Comparison of ENCODE assay signal across 23 cellular contexts in genomic region chr7:12670759-12671545, GRCh38. TPM values are rescaled to one million over a fixed set of nuclear protein-coding genes. Genes with fewer than 3 reads are reported as not detected.
DNase-seq lines count a peak whose midpoint lies in the region; ATAC-seq, FAIRE-seq and TF ChIP-seq lines count a peak whose summit lies in the region.
"Had no signal": no experiment of that assay in that cellular context is flagged by ENCODE, and none has a peak within 500 bp of the region (broad histone marks: within the 10 kb centered on the region; RNA-seq: fewer than 3 reads in every experiment).

No MANE protein-coding gene starts in this region.

- H3K4me1 Mint-ChIP-seq in memory B cell: peaks cover 33% of the 10 kb centered on the region

- no peak overlapping the region for H3K27ac ChIP-seq in upper lobe of right lung
- H3K27ac ChIP-seq in effector memory CD4-positive, alpha-beta T cell (ENCODE audit: insufficient read depth, low read length, poor library complexity, severe bottlenecking): no peak overlapping the region
- H3K27ac ChIP-seq: 22Rv1, BLaER1, RWPE1, uterus had no signal

- no peak for FAIRE-seq in frontal cortex (lab: Jason Lieb, UNC)

- H3K27ac Mint-ChIP-seq in memory B cell: peak overlapping the region; percentile 85
- H3K27ac Mint-ChIP-seq: activated naive CD8-positive, alpha-beta T cell treated with anti-CD3 and anti-CD28 coated beads for 36 hours; activated T-helper 17 cell treated with anti-CD3 and anti-CD28 coated beads, Interleukin-2, amount 50 U/mL, for 72 hours; effector memory CD8-positive, alpha-beta T cell had no signal

- H3K9me3 Mint-ChIP-seq in memory B cell: peaks cover 5% of the 10 kb centered on the region
- H3K9me3 Mint-ChIP-seq: activated naive CD8-positive, alpha-beta T cell treated with anti-CD3 and anti-CD28 coated beads for 36 hours; activated T-helper 17 cell treated with anti-CD3 and anti-CD28 coated beads, Interleukin-2, amount 50 U/mL, for 72 hours; effector memory CD8-positive, alpha-beta T cell had no signal

- no peak for DNase-seq in Right ventricle myocardium superior
- DNase-seq in left ventricle myocardium superior: no peak
- peak; percentile 78 for DNase-seq in SKM-1 treated with dmso at 0.1 percent for 144 hours (lab: John Stamatoyannopoulos, UW; ENCODE audit: unreplicated experiment)
- no peak for DNase-seq in memory B cell (ENCODE audit: low spot score in 2 of 2)
- DNase-seq in upper lobe of right lung: no peak
- no peak for DNase-seq in effector memory CD4-positive, alpha-beta T cell
- no peak for DNase-seq in activated naive CD4-positive, alpha-beta T cell treated with anti-CD3 and anti-CD28 coated beads, Interleukin-2, amount 50 U/mL, for 16 hours
- no peak for DNase-seq in frontal cortex (ENCODE audit: low spot score in 2 of 2)
- DNase-seq: activated CD4-positive, alpha-beta T cell treated with anti-CD3 and anti-CD28 coated beads, Interleukin-2, amount 50 U/mL, for 1 hour; activated naive CD8-positive, alpha-beta T cell treated with anti-CD3 and anti-CD28 coated beads for 36 hours; effector memory CD8-positive, alpha-beta T cell; GF-D8; glutamatergic neuron; mucosa of descending colon; NCI-H1048; NCI-H2029; stimulated activated CD4-positive, alpha-beta T cell treated with anti-CD3 and anti-CD28 coated beads, Interleukin-4, amount 100 ng/mL, for 4 hours; substantia nigra; uterus had no signal

- H3K36me3 Mint-ChIP-seq in memory B cell: peaks cover 7% of the 10 kb centered on the region
- H3K36me3 Mint-ChIP-seq: activated naive CD8-positive, alpha-beta T cell treated with anti-CD3 and anti-CD28 coated beads for 36 hours had no signal

- no peaks in the 10 kb centered on the region for H3K9me3 ChIP-seq in upper lobe of right lung
- no peaks in the 10 kb centered on the region for H3K9me3 ChIP-seq in effector memory CD4-positive, alpha-beta T cell (ENCODE audit: control insufficient read depth, low read length)
- H3K9me3 ChIP-seq: BLaER1, mucosa of descending colon, uterus had no signal

- H3K36me3 ChIP-seq in upper lobe of right lung: no peaks in the 10 kb centered on the region
- H3K36me3 ChIP-seq in effector memory CD4-positive, alpha-beta T cell (ENCODE audit: control insufficient read depth, insufficient read depth, low read length): no peaks in the 10 kb centered on the region
- H3K36me3 ChIP-seq: BLaER1, uterus had no signal

- TF ChIP-seq CTCF in upper lobe of right lung (IDR thresholded peaks at IDR 0.05): no peak

- no peak overlapping the region for H3K4me3 ChIP-seq in upper lobe of right lung
- H3K4me3 ChIP-seq in effector memory CD4-positive, alpha-beta T cell (ENCODE audit: insufficient read depth, low read depth, low read length, poor library complexity, severe bottlenecking): no peak overlapping the region
- H3K4me3 ChIP-seq: BLaER1, mucosa of descending colon, uterus had no signal

- ATAC-seq in Right ventricle myocardium superior (ENCODE audit: poor library complexity): peak; percentile 66
- ATAC-seq in left ventricle myocardium superior: no peak
- peak; percentile 63 for ATAC-seq in memory B cell (ENCODE audit: low read depth)
- ATAC-seq in upper lobe of right lung: peak; percentile 53
- ATAC-seq: activated T-helper 17 cell treated with anti-CD3 and anti-CD28 coated beads, Interleukin-2, amount 50 U/mL, for 72 hours; effector memory CD8-positive, alpha-beta T cell had no signal

- H3K27me3 ChIP-seq in upper lobe of right lung: no peaks in the 10 kb centered on the region
- no peaks in the 10 kb centered on the region for H3K27me3 ChIP-seq in effector memory CD4-positive, alpha-beta T cell (replicated peaks; ENCODE audit: control insufficient read depth, insufficient read depth, low read length, poor library complexity, severe bottlenecking)
- H3K27me3 ChIP-seq: BLaER1, uterus had no signal

- H3K27me3 Mint-ChIP-seq in memory B cell: no peaks in the 10 kb centered on the region
- H3K27me3 Mint-ChIP-seq: activated naive CD8-positive, alpha-beta T cell treated with anti-CD3 and anti-CD28 coated beads for 36 hours; activated T-helper 17 cell treated with anti-CD3 and anti-CD28 coated beads, Interleukin-2, amount 50 U/mL, for 72 hours had no signal

- H3K4me3 Mint-ChIP-seq in memory B cell: peak overlapping the region; percentile 58
- H3K4me3 Mint-ChIP-seq: activated naive CD8-positive, alpha-beta T cell treated with anti-CD3 and anti-CD28 coated beads for 36 hours; activated T-helper 17 cell treated with anti-CD3 and anti-CD28 coated beads, Interleukin-2, amount 50 U/mL, for 72 hours; effector memory CD8-positive, alpha-beta T cell had no signal

- peaks cover 14% of the 10 kb centered on the region for H3K4me1 ChIP-seq in upper lobe of right lung
- H3K4me1 ChIP-seq in effector memory CD4-positive, alpha-beta T cell (ENCODE audit: control insufficient read depth, insufficient read depth, low read length, poor library complexity, severe bottlenecking): no peaks in the 10 kb centered on the region
- H3K4me1 ChIP-seq: uterus had no signal

- intact Hi-C loops in Right ventricle myocardium superior (cut with DNase I) (loop anchor here (10.0 kb wide), 1 partner anchor 504 kb away; no protein-coding TSS in a partner anchor), left ventricle myocardium superior (cut with micrococcal nuclease) (no loop called here), upper lobe of right lung (cut with DNase I) (no loop called here)

RNA-seq across cellular contexts. Expression of gene ARL4A, which starts 16.5 kb away (rescaled TPM):
- 10.9 TPM for total RNA-seq in Right ventricle myocardium superior
- total RNA-seq in left ventricle myocardium superior: 14.3 TPM
- 35.6 TPM for total RNA-seq in upper lobe of right lung
- 49.7 TPM for total RNA-seq in frontal cortex
